In genomic region chr16:30096105-30096861, GRCh38 we compare ENCODE assay signal across 8 cellular contexts. TPM values are rescaled to one million over a fixed set of nuclear protein-coding genes. Genes with fewer than 3 reads are reported as not detected.
DNase-seq lines count a peak whose midpoint lies in the region; ATAC-seq and TF ChIP-seq lines count a peak whose summit lies in the region.

YPEL3 (minus strand) TSS chr16:30096213; CDS start chr16:30095482, 731 bp downstream.

- no peak for TF ChIP-seq CTCF in KMS-11 (conservative IDR thresholded peaks at IDR 0.05; ENCODE audit: low read depth, low read length)
- TF ChIP-seq CTCF in fibroblast of villous mesenchyme (IDR thresholded peaks at IDR 0.05; ENCODE audit: insufficient read depth, low read depth, low read length), result no peak
- TF ChIP-seq CTCF in nephron progenitor cell (IDR thresholded peaks at IDR 0.05), result no peak

- peaks cover 51% of the 10 kb centered on the region for H3K4me1 Mint-ChIP-seq in nephron progenitor cell

- peaks cover 32% of the 10 kb centered on the region for H3K4me1 ChIP-seq in KMS-11 (ENCODE audit: low read depth, poor library complexity, severe bottlenecking)

- H2AFZ ChIP-seq in KMS-11 (ENCODE audit: low read depth), result peak within 1 kb of the TSS; percentile 98

- H3K27ac Mint-ChIP-seq in nephron progenitor cell, result peak within 1 kb of the TSS; percentile 98

- H3K36me3 ChIP-seq in KMS-11 (ENCODE audit: insufficient read depth), result no peaks in the 10 kb centered on the region

- no peaks in the 10 kb centered on the region for H3K27me3 ChIP-seq in KMS-11 (ENCODE audit: insufficient read depth, low read depth)

- peak within 1 kb of the TSS; percentile 89 for H3K4me3 Mint-ChIP-seq in nephron progenitor cell

- H3K9ac ChIP-seq in KMS-11, result peak within 1 kb of the TSS; percentile 43; the same call in 1 of the 2 replicates

- peak within 1 kb of the TSS; percentile 37; the same call in 1 of the 2 replicates for H3K27ac ChIP-seq in KMS-11

- peaks cover 44% of the 10 kb centered on the region for H3K36me3 Mint-ChIP-seq in nephron progenitor cell (ENCODE audit: low read depth)

- H3K79me2 ChIP-seq in KMS-11 (ENCODE audit: insufficient read depth, low read depth), result no peaks in the 10 kb centered on the region; the same call in 1 of the 2 replicates

- H3K4me2 ChIP-seq in KMS-11, result peak within 1 kb of the TSS; percentile 94

- H4K20me1 ChIP-seq in KMS-11 (ENCODE audit: insufficient read depth), result no peaks in the 10 kb centered on the region

- peak; percentile 55 for ATAC-seq in GM19372 (IDR thresholded peaks at IDR 0.05; ENCODE audit: low read depth, unreplicated experiment)
- ATAC-seq in stimulated activated naive CD8-positive, alpha-beta T cell treated with anti-CD3 and anti-CD28 coated beads, Interleukin-15, Interleukin-2, amounts not matched to agents 100 U/mL and 50 U/mL, for 24 hours, result peak; percentile 29

- H3K4me3 ChIP-seq in KMS-11 (IDR thresholded peaks at IDR 0.05; ENCODE audit: insufficient read depth, low read depth, low read length) (no peak within 1 kb of the TSS), fibroblast of villous mesenchyme (ENCODE audit: low read depth, low read length) (peak within 1 kb of the TSS; percentile 70)

- H3K27me3 Mint-ChIP-seq in nephron progenitor cell (ENCODE audit: low read depth, poor library complexity), result peaks cover 10% of the 10 kb centered on the region

- peaks cover 47% of the 10 kb centered on the region for H3K9me3 Mint-ChIP-seq in nephron progenitor cell

- DNase-seq in Ammon's horn (ENCODE audit: low spot score), result peak; percentile 94
- peak; percentile 68 for DNase-seq in SHP77 treated with DMSO at 0.1 percent for 48 hours (lab: John Stamatoyannopoulos, UW)
- peak; percentile 66 to 84 (median 72) for DNase-seq in activated naive CD4-positive, alpha-beta T cell (lab: John Stamatoyannopoulos, UW)
- DNase-seq in fibroblast of villous mesenchyme (ENCODE audit: low read depth), result peak; percentile 93
- peak; percentile 94 for DNase-seq in nephron progenitor cell
- peak; percentile 91 for DNase-seq in stimulated activated naive CD8-positive, alpha-beta T cell treated with anti-CD3 and anti-CD28 coated beads, Interleukin-15, Interleukin-2, amounts not matched to agents 100 U/mL and 50 U/mL, for 24 hours

RNA-seq across cellular contexts. Expression of gene YPEL3, which starts in this region (rescaled TPM):
- 8.6 and 14.5 TPM in 2 replicates for total RNA-seq in fibroblast of villous mesenchyme
